ENCODE assay signal across 8 cellular contexts in genomic region chr17:75109407-75110236, GRCh38. TPM values are rescaled to one million over a fixed set of nuclear protein-coding genes. Genes with fewer than 3 reads are reported as not detected.
A peak's percentile ranks its signal among the peaks of the same experiment; 100 is the strongest.
DNase-seq lines count a peak whose midpoint lies in the region; ATAC-seq and TF ChIP-seq lines count a peak whose summit lies in the region.

Gene ARMC7, plus strand, starts transcription at chr17:75109969. Its CDS starts 320 bp downstream, at chr17:75110289.

- H3K9me3 Mint-ChIP-seq in CD8-positive, alpha-beta T cell = no peaks in the 10 kb centered on the region
- no peaks in the 10 kb centered on the region for H3K9me3 Mint-ChIP-seq in mesothelial cell of epicardium

- peak within 1 kb of the TSS; percentile 92 for H3K27ac Mint-ChIP-seq in CD8-positive, alpha-beta T cell
- H3K27ac Mint-ChIP-seq in mesothelial cell of epicardium = peak within 1 kb of the TSS; percentile 73

- peak within 1 kb of the TSS; percentile 87 for H3K4me3 Mint-ChIP-seq in CD8-positive, alpha-beta T cell
- peak within 1 kb of the TSS; percentile 82 for H3K4me3 Mint-ChIP-seq in mesothelial cell of epicardium

- H3K9me3 ChIP-seq in CD8-positive, alpha-beta T cell (ENCODE audit: low read length) = no peaks in the 10 kb centered on the region
- H3K9me3 ChIP-seq in endocrine pancreas (ENCODE audit: control insufficient read depth, low read length) = no peaks in the 10 kb centered on the region

- peak within 1 kb of the TSS; percentile 42 for H3K27ac ChIP-seq in CD8-positive, alpha-beta T cell (ENCODE audit: low read depth, low read length)

- H3K27me3 ChIP-seq in CD8-positive, alpha-beta T cell (ENCODE audit: insufficient read depth, low read length) = no peaks in the 10 kb centered on the region
- no peaks in the 10 kb centered on the region for H3K27me3 ChIP-seq in endocrine pancreas (ENCODE audit: control insufficient read depth, insufficient read depth, low read length)

- H3K36me3 ChIP-seq in CD8-positive, alpha-beta T cell (ENCODE audit: insufficient read depth, low read length) = no peaks in the 10 kb centered on the region
- H3K36me3 ChIP-seq in endocrine pancreas (ENCODE audit: control insufficient read depth, insufficient read depth, low read length) = no peaks in the 10 kb centered on the region

- peak within 1 kb of the TSS; percentile 91 for H3K4me3 ChIP-seq in CD8-positive, alpha-beta T cell (ENCODE audit: low read depth, low read length)
- H3K4me3 ChIP-seq in endocrine pancreas (ENCODE audit: control insufficient read depth, insufficient read depth, low read length) = no peak within 1 kb of the TSS

- peaks cover 8% of the 10 kb centered on the region for H3K36me3 Mint-ChIP-seq in CD8-positive, alpha-beta T cell
- H3K36me3 Mint-ChIP-seq in mesothelial cell of epicardium = peaks cover 16% of the 10 kb centered on the region

- H3K27me3 Mint-ChIP-seq in CD8-positive, alpha-beta T cell (ENCODE audit: low read depth) = no peaks in the 10 kb centered on the region
- peaks cover 7% of the 10 kb centered on the region for H3K27me3 Mint-ChIP-seq in mesothelial cell of epicardium (ENCODE audit: low read depth)

- peaks cover 33% of the 10 kb centered on the region for H3K4me1 Mint-ChIP-seq in CD8-positive, alpha-beta T cell (ENCODE audit: low read depth)
- H3K4me1 Mint-ChIP-seq in mesothelial cell of epicardium = peaks cover 18% of the 10 kb centered on the region

- H3K4me1 ChIP-seq in CD8-positive, alpha-beta T cell (ENCODE audit: insufficient read depth, low read length) = peaks cover 34% of the 10 kb centered on the region
- H3K4me1 ChIP-seq in endocrine pancreas (ENCODE audit: control insufficient read depth, insufficient read depth, low read length) = no peaks in the 10 kb centered on the region

- ATAC-seq in CD8-positive, alpha-beta T cell = peak; percentile 83
- ATAC-seq in GM19468 (IDR thresholded peaks at IDR 0.05; ENCODE audit: extremely low read depth, unreplicated experiment) = peak; percentile 53

- peak; percentile 77 to 95 (median 89) for DNase-seq in CD8-positive, alpha-beta T cell
- DNase-seq in HT1080 (ENCODE audit: low read depth) = peak; percentile 82
- peak; percentile 86 to 88 for DNase-seq in NOMO-1 (lab: John Stamatoyannopoulos, UW; ENCODE audit: unreplicated experiment in 2 of 2)
- peak; percentile 75 for DNase-seq in activated CD8-positive, alpha-beta memory T cell treated with anti-CD3 and anti-CD28 coated beads for 4 hours (ENCODE audit: low read depth in 2 of 2)
- DNase-seq in mesothelial cell of epicardium (ENCODE audit: low spot score in 2 of 2, unreplicated experiment in 2 of 2) = peak; percentile 83 to 95
- DNase-seq in stimulated activated CD8-positive, alpha-beta memory T cell treated with anti-CD3 and anti-CD28 coated beads, Interleukin-15, amount 100 ng/mL, for 4 hours (ENCODE audit: low read depth in 2 of 2) = peak; percentile 77 to 78

- CTCF ChIA-PET in CD8-positive, alpha-beta T cell (lab: Charles Lee) = interaction anchor here (0.6 to 9.3 kb wide), 4 partner anchors 49 to 125 kb away, joined by 4 to 197 read pairs (median 92); partner anchors contain the start of gene NUP85

- peak within 1 kb of the TSS; percentile 85 for H3K9ac ChIP-seq in endocrine pancreas (ENCODE audit: control insufficient read depth, insufficient read depth, low read length)

- intact Hi-C loops in CD8-positive, alpha-beta T cell (cut with DNase I, micrococcal nuclease) = loop anchor here (1.0 to 5.0 kb wide), 6 partner anchors 23 to 148 kb away; partner anchors contain the start of genes ATP5PD (in 1 of the 2), KCTD2 (in 1 of the 2), MRPL58 (in 1 of the 2) and SLC16A5 (in 1 of the 2)

- POLR2A ChIA-PET in CD8-positive, alpha-beta T cell (lab: Charles Lee) = interaction anchor here (1.0 to 2.9 kb wide), 7 partner anchors 15 to 162 kb away, joined by 3 to 11 read pairs (median 4); partner anchors contain the start of genes MIF4GD, MRPL58, NT5C and NUP85

- no peak for TF ChIP-seq CTCF in CD8-positive, alpha-beta T cell (IDR thresholded peaks at IDR 0.05)
- TF ChIP-seq CTCF in mesothelial cell of epicardium (IDR thresholded peaks at IDR 0.05; ENCODE audit: unreplicated experiment) = no peak

RNA-seq across cellular contexts. Expression of gene ARMC7, which starts in this region (rescaled TPM):
- total RNA-seq in CD8-positive, alpha-beta T cell = 1 to 10 TPM; 2.0 to 3.0 TPM
- total RNA-seq in HT1080 (2014; rRNA removed; shearing (Covaris generic)) = 8.0 and 8.2 TPM in 2 replicates
- polyA plus RNA-seq in HT1080 (2015; cell fraction: cytosol; rRNA removed) = 7.0 and 8.9 TPM in 2 replicates
- polyA plus RNA-seq in HT1080 (2015; cell fraction: nucleus; rRNA removed) = 5.3 and 7.2 TPM in 2 replicates
- 11.3 to 12.0 TPM (median 11.4 TPM) in 3 replicates for total RNA-seq in mesothelial cell of epicardium
